Comparison of ENCODE assay signal across 13 cellular contexts in genomic region chr10:78515037-78515872, GRCh38.
DNase-seq lines count a peak whose midpoint lies in the region; ATAC-seq, FAIRE-seq and TF ChIP-seq lines count a peak whose summit lies in the region.
"Had no signal": no experiment of that assay in that cellular context is flagged by ENCODE, and none has a peak within 500 bp of the region (broad histone marks: within the 10 kb centered on the region; RNA-seq: fewer than 3 reads in every experiment).

No MANE protein-coding gene starts in this region.

- no peak for TF ChIP-seq POLR2A in heart left ventricle (IDR thresholded peaks at IDR 0.05)

- H3K4me3 ChIP-seq in heart left ventricle (no peak overlapping the region), kidney (ENCODE audit: low read length in 2 of 2) (no peak overlapping the region)

- no peaks in the 10 kb centered on the region for H3K9me3 Mint-ChIP-seq in osteocyte (ENCODE audit: unreplicated experiment)
- H3K9me3 Mint-ChIP-seq: activated CD4-positive, alpha-beta T cell treated with anti-CD3 and anti-CD28 coated beads, Interleukin-2, amount 10 ng/mL, durations not matched to agents 7 days and 5 days; activated naive CD4-positive, alpha-beta T cell treated with anti-CD3 and anti-CD28 coated beads, Interleukin-2, amount 50 U/mL, for 24 hours had no signal

- no peak overlapping the region for H3K4me3 Mint-ChIP-seq in osteocyte (ENCODE audit: unreplicated experiment)
- H3K4me3 Mint-ChIP-seq: activated CD4-positive, alpha-beta T cell treated with anti-CD3 and anti-CD28 coated beads, Interleukin-2, amount 10 ng/mL, durations not matched to agents 7 days and 5 days; activated naive CD4-positive, alpha-beta T cell treated with anti-CD3 and anti-CD28 coated beads, Interleukin-2, amount 50 U/mL, for 24 hours had no signal

- TF ChIP-seq CTCF in heart left ventricle (IDR thresholded peaks at IDR 0.05), result no peak
- no peak for TF ChIP-seq CTCF in osteocyte (IDR thresholded peaks at IDR 0.05)
- TF ChIP-seq CTCF in kidney (IDR thresholded peaks at IDR 0.05; ENCODE audit: borderline replicate concordance, extremely low read depth, insufficient read depth), result no peak

- 81 to 83% (median 81%) methylated on average over 10 of the region's 10 CpGs for WGBS in heart left ventricle, 4 donors

- no peak overlapping the region for H3K9ac ChIP-seq in kidney (ENCODE audit: low read length in 2 of 2)

- ATAC-seq in heart left ventricle, result peak in 3 of 4 donors; percentile 45 to 72 (median 66)
- no peak for ATAC-seq in GM19452 (IDR thresholded peaks at IDR 0.05; ENCODE audit: unreplicated experiment)

- H3K27ac Mint-ChIP-seq in osteocyte (ENCODE audit: unreplicated experiment), result no peak overlapping the region
- H3K27ac Mint-ChIP-seq: activated CD4-positive, alpha-beta T cell treated with anti-CD3 and anti-CD28 coated beads, Interleukin-2, amount 10 ng/mL, durations not matched to agents 7 days and 5 days; activated naive CD4-positive, alpha-beta T cell treated with anti-CD3 and anti-CD28 coated beads, Interleukin-2, amount 50 U/mL, for 24 hours had no signal

- H3K4me1 ChIP-seq in heart left ventricle, result peaks cover 0 to 33% (median 0%) of the 10 kb centered on the region in 12 donors
- no peaks in the 10 kb centered on the region for H3K4me1 ChIP-seq in kidney (ENCODE audit: control insufficient read depth in 1 of 2, insufficient read depth in 1 of 2, low read depth in 1 of 2, low read length in 2 of 2)

- peaks cover 42% of the 10 kb centered on the region for H3K27me3 Mint-ChIP-seq in osteocyte (ENCODE audit: unreplicated experiment)
- H3K27me3 Mint-ChIP-seq: activated CD4-positive, alpha-beta T cell treated with anti-CD3 and anti-CD28 coated beads, Interleukin-2, amount 10 ng/mL, durations not matched to agents 7 days and 5 days; activated naive CD4-positive, alpha-beta T cell treated with anti-CD3 and anti-CD28 coated beads, Interleukin-2, amount 50 U/mL, for 24 hours had no signal

- H3K36me3 Mint-ChIP-seq in osteocyte (ENCODE audit: unreplicated experiment), result no peaks in the 10 kb centered on the region
- H3K36me3 Mint-ChIP-seq: activated naive CD4-positive, alpha-beta T cell treated with anti-CD3 and anti-CD28 coated beads, Interleukin-2, amount 50 U/mL, for 24 hours had no signal

- H3K27me3 ChIP-seq in heart left ventricle, result no peaks in the 10 kb centered on the region

- DNase-seq in AG08395 (ENCODE audit: low spot score) (peak; percentile 46), NCI-H446 treated with DMSO at 0.1 percent for 48 hours (lab: John Stamatoyannopoulos, UW) (peak; percentile 16), heart left ventricle (peak in 2 of 5 donors; percentile 27 to 55), osteocyte (ENCODE audit: extremely low spot score, unreplicated experiment) (peak; percentile 62), kidney (no peak), SIG-M5 (lab: John Stamatoyannopoulos, UW) (no peak)
- no peak for DNase-seq in stimulated activated CD4-positive, alpha-beta T cell treated with anti-CD3 and anti-CD28 coated beads, Interleukin-15, amount 100 ng/mL, for 24 hours
- DNase-seq: activated CD4-positive, alpha-beta T cell treated with anti-CD3 and anti-CD28 coated beads, Interleukin-2, amount 10 ng/mL, durations not matched to agents 7 days and 5 days; DMS79; NCI-H187 treated with DMSO at 0.1 percent for 48 hours had no signal

- peak overlapping the region in 5 of 12 donors; percentile 18 to 59 (median 30) for H3K27ac ChIP-seq in heart left ventricle
- H3K27ac ChIP-seq in kidney (ENCODE audit: low read depth in 2 of 2, low read length in 2 of 2), result no peak overlapping the region

- intact Hi-C loops in heart left ventricle (cut with DNase I) (no loop called here), kidney (cut with DNase I) (no loop called here)

- no peaks in the 10 kb centered on the region for H3K9me3 ChIP-seq in heart left ventricle
- H3K9me3 ChIP-seq in kidney (ENCODE audit: control insufficient read depth in 1 of 2, low read length in 2 of 2), result no peaks in the 10 kb centered on the region

- H3K36me3 ChIP-seq in heart left ventricle (no peaks in the 10 kb centered on the region), kidney (ENCODE audit: control insufficient read depth in 1 of 2, insufficient read depth in 2 of 2, low read length in 2 of 2) (no peaks in the 10 kb centered on the region)

- H3K4me1 Mint-ChIP-seq in osteocyte (ENCODE audit: unreplicated experiment), result no peaks in the 10 kb centered on the region
- H3K4me1 Mint-ChIP-seq: activated CD4-positive, alpha-beta T cell treated with anti-CD3 and anti-CD28 coated beads, Interleukin-2, amount 10 ng/mL, durations not matched to agents 7 days and 5 days; activated naive CD4-positive, alpha-beta T cell treated with anti-CD3 and anti-CD28 coated beads, Interleukin-2, amount 50 U/mL, for 24 hours had no signal

- FAIRE-seq in kidney (lab: Jason Lieb, UNC), result no peak
- FAIRE-seq: colon had no signal

Comparison
In these comparisons a context has a peak if more than half of its experiments do, and no peak if none do; other contexts are left out.
1. DNase-seq: peak in AG08395 (single experiment), NCI-H446 treated with DMSO at 0.1 percent for 48 hours (single experiment) and osteocyte (single experiment); none in kidney (single experiment), stimulated activated CD4-positive, alpha-beta T cell treated with anti-CD3 and anti-CD28 coated beads, Interleukin-15, amount 100 ng/mL, for 24 hours (single experiment) and SIG-M5 (single experiment).